11 cellular contexts compared by ENCODE assay signal in genomic region chr17:57943140-57943539, GRCh38. TPM values are rescaled to one million over a fixed set of nuclear protein-coding genes. Genes with fewer than 3 reads are reported as not detected.
DNase-seq lines count a peak whose midpoint lies in the region; ATAC-seq and TF ChIP-seq lines count a peak whose summit lies in the region.
"Had no signal": no experiment of that assay in that cellular context is flagged by ENCODE, and none has a peak within 500 bp of the region (broad histone marks: within the 10 kb centered on the region; RNA-seq: fewer than 3 reads in every experiment).

No MANE protein-coding gene starts in this region.

- no peaks in the 10 kb centered on the region for H3K9me3 ChIP-seq in OCI-LY3 (ENCODE audit: insufficient read depth, low read length)

- peaks cover 73% of the 10 kb centered on the region for H3K4me1 ChIP-seq in OCI-LY3 (ENCODE audit: low read length)

- no peaks in the 10 kb centered on the region for H4K20me1 ChIP-seq in OCI-LY3 (ENCODE audit: insufficient read depth, low read length)

- H3K9me3 Mint-ChIP-seq in CD14-positive monocyte, result no peaks in the 10 kb centered on the region

- H2AFZ ChIP-seq in OCI-LY3 (ENCODE audit: low read depth, low read length), result no peak overlapping the region

- H3K36me3 ChIP-seq in OCI-LY3 (replicated peaks; ENCODE audit: low read depth, low read length), result no peaks in the 10 kb centered on the region

- peaks cover 34% of the 10 kb centered on the region for H3K27me3 ChIP-seq in OCI-LY3 (ENCODE audit: low read depth, low read length)
- no peaks in the 10 kb centered on the region for H3K27me3 ChIP-seq in dorsolateral prefrontal cortex

- H3K36me3 Mint-ChIP-seq in CD14-positive monocyte, result peaks cover 3 to 12% of the 10 kb centered on the region in 2 donors
- H3K36me3 Mint-ChIP-seq: naive thymus-derived CD4-positive, alpha-beta T cell had no signal

- H3K79me2 ChIP-seq in OCI-LY3 (ENCODE audit: low read length), result no peaks in the 10 kb centered on the region

- TF ChIP-seq CTCF in CD14-positive monocyte (IDR thresholded peaks at IDR 0.05) (no peak), OCI-LY3 (IDR thresholded peaks at IDR 0.05; ENCODE audit: low read depth, low read length) (no peak), dorsolateral prefrontal cortex (IDR thresholded peaks at IDR 0.05 in 54 of 56, conservative IDR thresholded peaks at IDR 0.05 in 2 of 56; ENCODE audit: low read depth in 1 of 56, partially characterized antibody in 56 of 56) (no peak)

- DNase-seq in CD14-positive monocyte (ENCODE audit: low spot score), result no peak
- no peak for DNase-seq in dorsolateral prefrontal cortex
- peak; percentile 34 for DNase-seq in pons (ENCODE audit: low spot score)
- no peak for DNase-seq in amniotic stem cell (lab: John Stamatoyannopoulos, UW)
- no peak for DNase-seq in activated T-cell treated with anti-CD3 and anti-CD28 coated beads for 4 hours
- DNase-seq: activated gamma-delta T cell treated with Interleukin-2 at 50 U/mL for 16 hours; naive thymus-derived CD4-positive, alpha-beta T cell; NCI-H510A had no signal

- peak overlapping the region; percentile 13; the same call in 1 of the 2 replicates for H3K9ac ChIP-seq in OCI-LY3 (ENCODE audit: low read length)

- H3K27ac ChIP-seq in OCI-LY3 (ENCODE audit: low read length), result no peak overlapping the region
- peak overlapping the region in 58 of 59 donors; percentile 20 to 100 (median 97) for H3K27ac ChIP-seq in dorsolateral prefrontal cortex

- H3K4me3 ChIP-seq in OCI-LY3 (ENCODE audit: low read length) (peak overlapping the region; percentile 61), dorsolateral prefrontal cortex (peak overlapping the region in 1 of 59 donors; percentile 10)

- intact Hi-C loops in CD14-positive monocyte (cut with micrococcal nuclease) (no loop called here), dorsolateral prefrontal cortex (cut with DNase I) (no loop called here)

- ATAC-seq in HG03354 (IDR thresholded peaks at IDR 0.05; ENCODE audit: poor library complexity, severe bottlenecking, unreplicated experiment), result no peak
- no peak for ATAC-seq in GM21825 (IDR thresholded peaks at IDR 0.05; ENCODE audit: unreplicated experiment)
- ATAC-seq: naive thymus-derived CD4-positive, alpha-beta T cell had no signal

- peaks cover 0 to 2% (median 0%) of the 10 kb centered on the region in 3 donors for H3K27me3 Mint-ChIP-seq in CD14-positive monocyte (ENCODE audit: low read depth in 3 of 3)

- H3K4me3 Mint-ChIP-seq in CD14-positive monocyte, result peak overlapping the region in 1 of 2 donors; percentile 30
- H3K4me3 Mint-ChIP-seq: naive thymus-derived CD4-positive, alpha-beta T cell had no signal

- H3K27ac Mint-ChIP-seq in CD14-positive monocyte, result peak overlapping the region in 5 of 7 donors; percentile 5 to 75 (median 69)

- H3K4me1 Mint-ChIP-seq in CD14-positive monocyte, result peaks cover 65% of the 10 kb centered on the region

- peak overlapping the region; percentile 73 for H3K4me2 ChIP-seq in OCI-LY3 (ENCODE audit: low read length)

RNA-seq across cellular contexts. Expression of gene CUEDC1, which starts 12.1 kb away (rescaled TPM):
- polyA plus RNA-seq in CD14-positive monocyte, result 1 to 10 TPM; 4.2 to 4.3 TPM
- total RNA-seq in dorsolateral prefrontal cortex, result 100 to 1,000 TPM in 1 of 120 experiments, 10 to 100 TPM in 119; 17.3 to 105 (median 33.6) TPM
- polyA plus RNA-seq: naive thymus-derived CD4-positive, alpha-beta T cell had no signal

RNA-seq across cellular contexts. Expression of gene VEZF1, which starts 44.9 kb away (rescaled TPM):
- 10 to 100 TPM; 28.3 to 40.1 TPM for polyA plus RNA-seq in CD14-positive monocyte
- total RNA-seq in dorsolateral prefrontal cortex, result 100 to 1,000 TPM in 1 of 120 experiments, 10 to 100 TPM in 119; 29.6 to 117 (median 50.6) TPM
